Comparison of ENCODE assay signal across 8 cellular contexts in the genomic region with DNA sequence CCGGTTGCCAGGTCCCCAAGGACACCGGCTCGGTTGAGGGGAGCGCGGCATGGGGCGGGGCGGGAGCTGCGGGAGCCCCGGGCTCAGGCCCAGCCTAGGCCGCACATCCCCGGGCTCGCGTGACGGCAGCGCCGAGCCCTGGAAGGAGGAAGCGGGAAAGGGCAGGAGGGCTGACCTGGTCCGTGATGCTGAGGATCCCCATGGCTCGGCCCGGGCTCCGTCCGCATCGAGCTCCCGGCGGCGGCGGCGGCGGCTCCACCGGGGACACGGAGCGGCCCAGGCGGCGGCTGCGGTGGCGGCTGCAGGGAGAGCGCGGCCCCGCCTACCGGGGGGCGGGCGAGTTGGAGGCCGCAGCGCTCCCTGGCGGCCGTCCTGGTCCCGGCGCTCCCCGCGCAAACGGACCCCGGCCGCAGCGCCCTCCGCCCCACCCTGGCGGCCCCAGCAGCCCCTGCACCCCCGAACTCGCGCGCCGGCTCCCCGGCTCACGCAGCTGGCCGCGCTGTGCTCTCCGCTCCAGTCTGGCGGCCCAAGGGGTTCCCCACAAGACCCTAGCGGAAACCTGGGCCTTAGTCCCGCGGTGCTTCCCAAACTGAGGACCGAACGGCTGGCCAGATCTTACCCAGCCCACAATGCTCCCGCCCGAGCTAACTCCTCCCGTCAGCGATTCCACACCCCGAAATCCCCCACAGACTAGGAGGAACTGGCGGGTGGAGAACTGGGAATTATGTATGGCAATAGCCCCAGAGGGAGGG. TPM values are rescaled to one million over a fixed set of nuclear protein-coding genes. Genes with fewer than 3 reads are reported as not detected.
DNase-seq lines count a peak whose midpoint lies in the region; ATAC-seq and TF ChIP-seq lines count a peak whose summit lies in the region.

Gene ANKRD52, minus strand, starts transcription at position 317 of the 752 bp plus-strand sequence. Its CDS starts 115 bp downstream, at position 202.

- peak; percentile 88 for TF ChIP-seq CTCF in GM10248 (IDR thresholded peaks at IDR 0.05; ENCODE audit: control extremely low read depth, extremely low read depth, low read depth, missing control alignments)
- TF ChIP-seq CTCF in MM.1S (IDR thresholded peaks at IDR 0.05; ENCODE audit: low read length): peak; percentile 49
- peak; percentile 68 for TF ChIP-seq CTCF in SK-N-SH (IDR thresholded peaks at IDR 0.05)
- TF ChIP-seq CTCF in ovary (IDR thresholded peaks at IDR 0.05): peak in 2 of 3 donors; percentile 89 to 95

- POLR2A ChIA-PET in GM10248 (lab: Yijun Ruan, JAX): interaction anchor here (0.9 to 1.0 kb wide), 3 partner anchors 57 to 154 kb away, joined by 3 to 6 read pairs (median 4); partner anchors contain the start of genes CNPY2 and PA2G4
- POLR2A ChIA-PET in SK-N-SH (lab: Yijun Ruan, JAX): interaction anchor here (0.6 to 2.1 kb wide), 5 partner anchors 9 to 102 kb away, joined by 3 to 12 read pairs (median 4); partner anchors contain the start of genes CNPY2, COQ10A, RNF41 and SMARCC2

- H3K4me1 ChIP-seq in HAP-1: peaks cover 13% of the 10 kb centered on the region
- H3K4me1 ChIP-seq in MM.1S (ENCODE audit: low read length): 0 out of 2 replicates have a peak, but pooled peaks cover 4% of the 10 kb centered on the region
- peaks cover 15 to 19% of the 10 kb centered on the region in 2 experiments for H3K4me1 ChIP-seq in SK-N-SH (ENCODE audit: control insufficient read depth in 1 of 2, insufficient read depth in 2 of 2, low read depth in 1 of 2, low read length in 1 of 2)
- H3K4me1 ChIP-seq in ovary (ENCODE audit: insufficient read depth): peaks cover 4% of the 10 kb centered on the region
- H3K4me1 ChIP-seq in thymus (ENCODE audit: control insufficient read depth, insufficient read depth, low read length): peaks cover 14% of the 10 kb centered on the region

- H3K79me2 ChIP-seq in MM.1S (ENCODE audit: low read length): peaks cover 32% of the 10 kb centered on the region
- H3K79me2 ChIP-seq in SK-N-SH (ENCODE audit: insufficient read depth): peaks cover 48% of the 10 kb centered on the region

- no peaks in the 10 kb centered on the region for H3K27me3 ChIP-seq in HAP-1 (ENCODE audit: low read depth)
- no peaks in the 10 kb centered on the region for H3K27me3 ChIP-seq in MM.1S (replicated peaks; ENCODE audit: insufficient read depth, low read length)
- no peaks in the 10 kb centered on the region for H3K27me3 ChIP-seq in SK-N-SH (ENCODE audit: insufficient read depth)
- no peaks in the 10 kb centered on the region for H3K27me3 ChIP-seq in ovary
- H3K27me3 ChIP-seq in thymus (ENCODE audit: control insufficient read depth, insufficient read depth): no peaks in the 10 kb centered on the region

- in situ Hi-C loops in HAP-1 (cut with MboI; ENCODE audit: low sequenced_read_pairs): no loop called here

- DNase-seq in GM10248 (ENCODE audit: extremely low spot score) (peak; percentile 96), HAP-1 (ENCODE audit: low spot score in 2 of 2) (peak; percentile 76 to 83), MM.1S (peak; percentile 86), SK-N-SH (peak; percentile 98), head of caudate nucleus (peak; percentile 19 to 88 (median 80)), ovary (peak; percentile 72 to 87 (median 75))
- DNase-seq in activated naive CD4-positive, alpha-beta T cell treated with anti-CD3 and anti-CD28 coated beads, Interleukin-2, amount 50 U/mL, for 72 hours (ENCODE audit: low spot score in 2 of 2): peak; percentile 87 to 89

- TF ChIP-seq RAD21 in SK-N-SH (IDR thresholded peaks at IDR 0.05; ENCODE audit: low read length): peak; percentile 8; the same call in 1 of the 2 replicates

- 0% methylated on average over 34 of the region's 78 CpGs for WGBS in SK-N-SH (ENCODE audit: low lambda C conversion rate)
- WGBS in ovary, 3 donors: 0 to 1% (median 0%) methylated on average over 58 to 78 of the region's 78 CpGs
- WGBS in thymus: under 1% methylated on average over 78 of the region's 78 CpGs

- peak within 1 kb of the TSS; percentile 76 for H3K9ac ChIP-seq in MM.1S (ENCODE audit: low read length)
- peak within 1 kb of the TSS; percentile 91 for H3K9ac ChIP-seq in SK-N-SH

- peak within 1 kb of the TSS; percentile 88 for H3K27ac Mint-ChIP-seq in activated naive CD4-positive, alpha-beta T cell treated with anti-CD3 and anti-CD28 coated beads, Interleukin-2, amount 50 U/mL, for 72 hours

- peak; percentile 2 for TF ChIP-seq POLR2A in ovary (IDR thresholded peaks at IDR 0.05)

- H3K36me3 ChIP-seq in HAP-1 (replicated peaks): peaks cover 38% of the 10 kb centered on the region
- H3K36me3 ChIP-seq in MM.1S (replicated peaks; ENCODE audit: insufficient read depth, low read length): no peaks in the 10 kb centered on the region; the same call in none of the 2 replicates
- H3K36me3 ChIP-seq in SK-N-SH (replicated peaks in 1 of 2; ENCODE audit: control insufficient read depth in 1 of 2, insufficient read depth in 2 of 2, low read length in 1 of 2): peaks cover 30% of the 10 kb centered on the region in 2 experiments
- no peaks in the 10 kb centered on the region for H3K36me3 ChIP-seq in ovary
- H3K36me3 ChIP-seq in thymus (ENCODE audit: control insufficient read depth, insufficient read depth): peaks cover 22% of the 10 kb centered on the region

- CTCF ChIA-PET in GM10248 (lab: Yijun Ruan, JAX): interaction anchor here (0.6 to 7.6 kb wide), 42 partner anchors 10 to 316 kb away, joined by 3 to 64 read pairs (median 4); partner anchors contain the start of genes COQ10A, CS, ESYT1 and PAN2
- CTCF ChIA-PET in SK-N-SH (lab: Yijun Ruan, JAX): interaction anchor here (0.6 to 5.4 kb wide), 45 partner anchors 9 to 1282 kb away, joined by 3 to 58 read pairs (median 5); partner anchors contain the start of genes CNPY2, COQ10A, RNF41 and SLC39A5

- H3K9me3 Mint-ChIP-seq in activated naive CD4-positive, alpha-beta T cell treated with anti-CD3 and anti-CD28 coated beads, Interleukin-2, amount 50 U/mL, for 72 hours: no peaks in the 10 kb centered on the region

- intact Hi-C loops in head of caudate nucleus (cut with DNase I) (loop anchor here (5.0 kb wide), 2 partner anchors 36 to 39 kb away; partner anchors contain the start of genes NABP2 and RNF41), ovary (cut with DNase I) (no loop called here)

- TF ChIP-seq EP300 in SK-N-SH (IDR thresholded peaks at IDR 0.05; ENCODE audit: borderline replicate concordance in 1 of 2, low read depth in 1 of 2, low read length in 1 of 2): no peak; a peak in 1 of 4 replicates
- TF ChIP-seq EP300 in ovary (IDR thresholded peaks at IDR 0.05): no peak

- H4K20me1 ChIP-seq in MM.1S (ENCODE audit: insufficient read depth, low read length) (no peaks in the 10 kb centered on the region), SK-N-SH (ENCODE audit: insufficient read depth) (peaks cover 23% of the 10 kb centered on the region)

- H3K4me3 ChIP-seq in HAP-1: peak within 1 kb of the TSS; percentile 75
- H3K4me3 ChIP-seq in MM.1S (ENCODE audit: low read length): peak within 1 kb of the TSS; percentile 89
- peak within 1 kb of the TSS; percentile 90 to 95 for H3K4me3 ChIP-seq in SK-N-SH (ENCODE audit: low read depth in 2 of 2, low read length in 1 of 2)
- H3K4me3 ChIP-seq in ovary: peak within 1 kb of the TSS; percentile 88
- peak within 1 kb of the TSS; percentile 97 for H3K4me3 ChIP-seq in thymus (ENCODE audit: low read length)

- H3K27ac ChIP-seq in MM.1S (ENCODE audit: low read length) (no peak within 1 kb of the TSS; the same call in 1 of the 2 replicates), SK-N-SH (ENCODE audit: low read depth in 2 of 2, low read length in 1 of 2) (peak within 1 kb of the TSS; percentile 75 to 92), ovary (peak within 1 kb of the TSS; percentile 87 to 90), thymus (ENCODE audit: low read depth) (peak within 1 kb of the TSS; percentile 88)

- ATAC-seq in activated naive CD4-positive, alpha-beta T cell treated with anti-CD3 and anti-CD28 coated beads, Interleukin-2, amount 50 U/mL, for 72 hours: peak; percentile 95 to 98

- H3F3A ChIP-seq in MM.1S (ENCODE audit: insufficient read depth, low read length): no peaks in the 10 kb centered on the region
- peaks cover 45% of the 10 kb centered on the region for H3F3A ChIP-seq in SK-N-SH (replicated peaks; ENCODE audit: insufficient read depth)

- no peaks in the 10 kb centered on the region for H3K9me2 ChIP-seq in MM.1S (replicated peaks; ENCODE audit: insufficient read depth, low read length)
- H3K9me2 ChIP-seq in SK-N-SH: no peaks in the 10 kb centered on the region

- H2AFZ ChIP-seq in MM.1S (ENCODE audit: low read length) (peak within 1 kb of the TSS; percentile 96), SK-N-SH (ENCODE audit: low read depth) (peak within 1 kb of the TSS; percentile 94)

- H3K9me3 ChIP-seq in HAP-1 (no peaks in the 10 kb centered on the region), MM.1S (replicated peaks; ENCODE audit: insufficient read depth, low read length) (no peaks in the 10 kb centered on the region), SK-N-SH (no peaks in the 10 kb centered on the region), ovary (no peaks in the 10 kb centered on the region), thymus (ENCODE audit: control insufficient read depth) (no peaks in the 10 kb centered on the region)

- H3K4me2 ChIP-seq in MM.1S (ENCODE audit: low read depth, low read length) (peak within 1 kb of the TSS; percentile 85), SK-N-SH (peak within 1 kb of the TSS; percentile 97)

- peaks cover 0 to 9% of the 10 kb centered on the region in 2 donors for H3K36me3 Mint-ChIP-seq in activated naive CD4-positive, alpha-beta T cell treated with anti-CD3 and anti-CD28 coated beads, Interleukin-2, amount 50 U/mL, for 72 hours

TF ChIP-seq in SK-N-SH, 30 proteins besides CTCF, POLR2A, EP300 and RAD21 (continues in another document):
- TF ChIP-seq SMC3 (IDR thresholded peaks at IDR 0.05; ENCODE audit: low read depth, low read length): peak; percentile 46; the same call in 1 of the 2 replicates
- no peak for TF ChIP-seq NRF1 (IDR thresholded peaks at IDR 0.05; ENCODE audit: low read depth, low read length)
- TF ChIP-seq TEAD4 (IDR thresholded peaks at IDR 0.05; ENCODE audit: borderline replicate concordance, insufficient read depth): no peak
- no peak for TF ChIP-seq MEF2A (IDR thresholded peaks at IDR 0.05; ENCODE audit: borderline replicate concordance, low read depth)
- no peak for TF ChIP-seq TCF12 (IDR thresholded peaks at IDR 0.05)
- no peak for TF ChIP-seq JUND (IDR thresholded peaks at IDR 0.05)
- TF ChIP-seq RXRA (IDR thresholded peaks at IDR 0.05; ENCODE audit: borderline replicate concordance, low read depth): no peak
- TF ChIP-seq GABPA (IDR thresholded peaks at IDR 0.05; ENCODE audit: low read depth): no peak
- no peak for TF ChIP-seq EZH2phosphoT487 (IDR thresholded peaks at IDR 0.05; ENCODE audit: borderline replicate concordance, low read depth)
- no peak for TF ChIP-seq FOXJ3 (CRISPR knock-in tag; IDR thresholded peaks at IDR 0.05)

RNA-seq across cellular contexts. Expression of gene ANKRD52, which starts in this region (rescaled TPM):
- polyA plus RNA-seq in SK-N-SH (2012; rRNA removed) (22.5 and 23.4 TPM in 2 replicates), ovary (10 to 100 TPM; 10.5 to 26.2 TPM), thymus (7.9 TPM)
- 9.9 and 14.0 TPM in 2 replicates for polyA plus RNA-seq in SK-N-SH (2012; cell fraction: cytosol; rRNA removed)
- 82.4 and 85.1 TPM in 2 replicates for polyA plus RNA-seq in SK-N-SH (2012; cell fraction: nucleus; rRNA removed)
- total RNA-seq in activated naive CD4-positive, alpha-beta T cell treated with anti-CD3 and anti-CD28 coated beads, Interleukin-2, amount 50 U/mL, for 72 hours: 10 to 100 TPM; 26.4 to 35.8 TPM
- total RNA-seq in ovary: 10 to 100 TPM in 5 of 7 donors, 1 to 10 TPM in 2; 9.1 to 37.7 (median 28.9) TPM
